8 cellular contexts compared by ENCODE assay signal in the genomic region with DNA sequence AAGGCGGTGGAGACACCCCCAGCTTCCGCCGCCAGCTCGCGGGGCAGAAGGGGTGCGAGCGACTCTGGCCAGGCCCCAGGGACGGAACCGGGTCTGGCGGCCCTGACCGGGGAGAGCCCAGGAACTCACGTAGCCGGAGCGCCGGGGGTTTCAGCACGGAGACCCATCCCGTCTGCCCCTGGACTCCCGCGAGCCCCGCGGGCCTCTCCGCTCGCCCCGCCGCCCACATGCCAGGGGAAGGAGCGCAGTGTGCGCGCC. TPM values are rescaled to one million over a fixed set of nuclear protein-coding genes. Genes with fewer than 3 reads are reported as not detected.
A peak's percentile ranks its signal among the peaks of the same experiment; 100 is the strongest.
DNase-seq lines count a peak whose midpoint lies in the region; ATAC-seq, FAIRE-seq and TF ChIP-seq lines count a peak whose summit lies in the region.
"Not testable (repeated sequence)": the region's sequence is repeated elsewhere in the genome, so short reads cannot be mapped to it uniquely, and the experiment has no call there.

No MANE protein-coding gene starts in this region.

- CTCF ChIA-PET in CD8-positive, alpha-beta T cell (lab: Charles Lee) = interaction anchor here (1.1 kb wide), 1 partner anchor 133 kb away, joined by 3 read pairs; no protein-coding TSS in a partner anchor

- DNase-seq in CD8-positive, alpha-beta T cell = peak in 1 of 7 experiments; percentile 8
- peak; percentile 11 for DNase-seq in T-helper 9 cell
- not testable (repeated sequence) for DNase-seq in astrocyte (ENCODE audit: low read depth); left lung; osteoblast (ENCODE audit: insufficient read length, low spot score, missing footprints); thoracic aorta (ENCODE audit: low spot score)

- H3K9ac ChIP-seq in HUES64 (ENCODE audit: low read depth, low read length) (peak overlapping the region; percentile 77), astrocyte (ENCODE audit: low read length) (peak overlapping the region; percentile 88)

- H3K9me3 ChIP-seq in CD8-positive, alpha-beta T cell (ENCODE audit: low read length); HUES64 (ENCODE audit: insufficient read depth, low read depth, low read length); astrocyte (ENCODE audit: insufficient read depth, low read depth, low read length); esophagus (ENCODE audit: control insufficient read depth in 2 of 2, insufficient read depth in 1 of 2, low read depth in 1 of 2, low read length in 1 of 2); left lung; osteoblast (ENCODE audit: low read depth, low read length); thoracic aorta: not testable (repeated sequence)

- not testable (repeated sequence) for TF ChIP-seq CTCF in CD8-positive, alpha-beta T cell (IDR thresholded peaks at IDR 0.05); astrocyte (IDR thresholded peaks at IDR 0.05; ENCODE audit: insufficient read depth, low read depth, low read length); left lung (IDR thresholded peaks at IDR 0.05); osteoblast (IDR thresholded peaks at IDR 0.05; ENCODE audit: extremely low read depth, low read depth, low read length); thoracic aorta (IDR thresholded peaks at IDR 0.05)

- H3K27me3 Mint-ChIP-seq in CD8-positive, alpha-beta T cell (ENCODE audit: low read depth); astrocyte (ENCODE audit: low read depth, unreplicated experiment): not testable (repeated sequence)

- not testable (repeated sequence) for H4K20me1 ChIP-seq in astrocyte (ENCODE audit: insufficient read depth, low read length); osteoblast (ENCODE audit: insufficient read depth, low read length)

- not testable (repeated sequence) for H3K27me3 ChIP-seq in CD8-positive, alpha-beta T cell (ENCODE audit: insufficient read depth, low read length); HUES64 (ENCODE audit: insufficient read depth, low read length); astrocyte (ENCODE audit: insufficient read depth, low read length); esophagus (ENCODE audit: control insufficient read depth in 1 of 2, insufficient read depth in 2 of 2, low read length in 2 of 2); left lung; osteoblast (ENCODE audit: insufficient read depth, low read length); thoracic aorta (replicated peaks; ENCODE audit: insufficient read depth)

- not testable (repeated sequence) for H3K4me1 ChIP-seq in CD8-positive, alpha-beta T cell (ENCODE audit: insufficient read depth, low read length); HUES64 (ENCODE audit: insufficient read depth, low read length); astrocyte (ENCODE audit: insufficient read depth, low read length); esophagus (ENCODE audit: control insufficient read depth in 2 of 2, insufficient read depth in 2 of 2, low read length in 1 of 2); osteoblast (ENCODE audit: insufficient read depth, low read length); thoracic aorta (ENCODE audit: control insufficient read depth in 1 of 2, low read depth in 2 of 2)
- H3K4me1 ChIP-seq in left lung = peaks cover 0 to 14% of the 10 kb centered on the region in 2 donors

- H3K4me1 Mint-ChIP-seq in CD8-positive, alpha-beta T cell (ENCODE audit: low read depth) = peaks cover 11% of the 10 kb centered on the region
- not testable (repeated sequence) for H3K4me1 Mint-ChIP-seq in astrocyte (ENCODE audit: low read depth, unreplicated experiment)

- intact Hi-C loops in CD8-positive, alpha-beta T cell (cut with DNase I, micrococcal nuclease) = loop anchor here (2.0 to 10.0 kb wide), 3 partner anchors 62 to 308 kb away; partner anchors contain the start of genes FOXJ2 (in 1 of the 2) and SLC2A3 (in 1 of the 2)
- intact Hi-C loops in left lung (cut with DNase I) = not testable (repeated sequence)

- not testable (repeated sequence) for FAIRE-seq in astrocyte (lab: Jason Lieb, UNC)

- not testable (repeated sequence) for H3K79me2 ChIP-seq in astrocyte (ENCODE audit: insufficient read depth, low read length); osteoblast (ENCODE audit: insufficient read depth, low read length)

- H3K36me3 ChIP-seq in CD8-positive, alpha-beta T cell (ENCODE audit: insufficient read depth, low read length); HUES64 (ENCODE audit: insufficient read depth, low read length); astrocyte (ENCODE audit: insufficient read depth, low read length); esophagus (ENCODE audit: control insufficient read depth in 2 of 2, insufficient read depth in 2 of 2, low read length in 1 of 2); left lung; osteoblast (ENCODE audit: insufficient read depth, low read length); thoracic aorta: not testable (repeated sequence)

- not testable (repeated sequence) for H3K9me3 Mint-ChIP-seq in CD8-positive, alpha-beta T cell; astrocyte (ENCODE audit: unreplicated experiment)

- ATAC-seq in CD8-positive, alpha-beta T cell; left lung; thoracic aorta (ENCODE audit: insufficient number of reproducible peaks, low FRiP score, low read depth): not testable (repeated sequence)

- H3K4me3 ChIP-seq in CD8-positive, alpha-beta T cell (ENCODE audit: low read depth, low read length) = peak overlapping the region; percentile 56
- H3K4me3 ChIP-seq in HUES64 (ENCODE audit: low read length) (peak overlapping the region; percentile 85), astrocyte (ENCODE audit: insufficient read depth, low read depth, low read length) (peak overlapping the region; percentile 67), esophagus (ENCODE audit: low read depth in 1 of 2, low read length in 2 of 2) (peak overlapping the region; percentile 67 to 82), left lung (peak overlapping the region; percentile 54 to 84), osteoblast (ENCODE audit: insufficient read depth, low read length) (peak overlapping the region; percentile 74), thoracic aorta (peak overlapping the region; percentile 97)

- H3K4me2 ChIP-seq in astrocyte (ENCODE audit: low read length) = peak overlapping the region; percentile 87
- H3K4me2 ChIP-seq in osteoblast (ENCODE audit: insufficient read depth, low read length) = peak overlapping the region; percentile 84

- H3K27ac Mint-ChIP-seq in CD8-positive, alpha-beta T cell = peak overlapping the region; percentile 73
- H3K27ac Mint-ChIP-seq in astrocyte (ENCODE audit: unreplicated experiment) = peak overlapping the region; percentile 83

- not testable (repeated sequence) for H3K36me3 Mint-ChIP-seq in CD8-positive, alpha-beta T cell; astrocyte (ENCODE audit: low read depth, unreplicated experiment)

- POLR2A ChIA-PET in CD8-positive, alpha-beta T cell (lab: Charles Lee) = not testable (repeated sequence)

- not testable (repeated sequence) for H3K27ac ChIP-seq in CD8-positive, alpha-beta T cell (ENCODE audit: low read depth, low read length)
- H3K27ac ChIP-seq in HUES64 (ENCODE audit: low read depth, low read length) (peak overlapping the region; percentile 67), astrocyte (ENCODE audit: low read depth, low read length) (peak overlapping the region; percentile 88), esophagus (ENCODE audit: low read depth in 2 of 2, low read length in 1 of 2) (peak overlapping the region; percentile 74 to 86), left lung (peak overlapping the region; percentile 48 to 83), osteoblast (ENCODE audit: low read depth, low read length) (peak overlapping the region; percentile 81), thoracic aorta (peak overlapping the region in 1 of 2 donors; percentile 82)

- WGBS in HUES64 = under 1% methylated on average over 28 of the region's 28 CpGs
- 0 to 1% methylated on average over 3 to 28 of the region's 28 CpGs for WGBS in esophagus, 2 donors

- H3K4me3 Mint-ChIP-seq in CD8-positive, alpha-beta T cell = peak overlapping the region; percentile 97
- H3K4me3 Mint-ChIP-seq in astrocyte (ENCODE audit: unreplicated experiment) = peak overlapping the region; percentile 87

- peak overlapping the region; percentile 80 for H2AFZ ChIP-seq in astrocyte (ENCODE audit: low read depth, low read length)
- H2AFZ ChIP-seq in osteoblast (ENCODE audit: low read length) = not testable (repeated sequence)

RNA-seq across cellular contexts. Expression of gene FAM90A1, which starts 15.1 kb away (rescaled TPM):
- total RNA-seq in CD8-positive, alpha-beta T cell = under 1 TPM in 1 of 2 experiments, not detected in 1; 0.17 TPM
- polyA plus RNA-seq in HUES64 (2013, experiment 1 of 2) = not detected
- not detected for polyA plus RNA-seq in HUES64 (2013, experiment 2 of 2)
- total RNA-seq in astrocyte = not detected in 2 replicates
- under 1 TPM; 0.13 to 0.18 TPM for polyA plus RNA-seq in esophagus
- under 1 TPM; 0.39 to 0.61 TPM for total RNA-seq in left lung
- not detected in 2 replicates for total RNA-seq in osteoblast
- not detected for total RNA-seq in thoracic aorta
